Comparison of ENCODE assay signal across 10 cellular contexts in the genomic region with DNA sequence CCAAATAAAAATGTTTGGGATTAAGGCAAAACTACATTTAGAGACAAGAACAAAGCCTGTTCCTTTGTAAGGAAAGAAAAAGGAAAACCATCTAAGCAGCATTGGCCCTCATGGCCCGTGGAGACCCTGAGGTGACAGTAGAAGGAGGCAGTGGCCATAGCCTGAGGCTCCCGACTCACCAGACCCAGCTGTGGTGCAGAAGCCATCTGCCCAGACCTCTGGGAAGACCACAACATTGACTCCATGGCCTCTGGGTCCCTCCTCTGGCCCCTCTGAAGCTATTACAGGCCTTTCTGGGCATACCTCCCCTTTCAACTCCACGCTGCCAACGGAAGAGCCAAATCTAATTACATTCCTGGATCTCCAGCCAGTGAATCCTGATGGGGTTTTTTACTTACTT. TPM values are rescaled to one million over a fixed set of nuclear protein-coding genes. Genes with fewer than 3 reads are reported as not detected.
A peak's percentile ranks its signal among the peaks of the same experiment; 100 is the strongest.
DNase-seq lines count a peak whose midpoint lies in the region; TF ChIP-seq lines count a peak whose summit lies in the region.
"Had no signal": no experiment of that assay in that cellular context is flagged by ENCODE, and none has a peak within 500 bp of the region (broad histone marks: within the 10 kb centered on the region; RNA-seq: fewer than 3 reads in every experiment).

No MANE protein-coding gene starts in this region.

- no peak overlapping the region for H3K27ac ChIP-seq in mesendoderm (ENCODE audit: low read depth, low read length)

- no peaks in the 10 kb centered on the region for H3K9me3 ChIP-seq in Loucy (ENCODE audit: insufficient read depth, low read depth, low read length)

- no peaks in the 10 kb centered on the region for H4K20me1 ChIP-seq in Loucy (ENCODE audit: insufficient read depth, low read length, poor library complexity, severe bottlenecking)

- H3K79me2 ChIP-seq in Loucy (ENCODE audit: insufficient read depth, low read length) (no peaks in the 10 kb centered on the region), mesendoderm (ENCODE audit: control insufficient read depth, insufficient read depth, low read length) (no peaks in the 10 kb centered on the region)

- H3K23ac ChIP-seq in mesendoderm (ENCODE audit: low read length) = no peak overlapping the region

- CTCF ChIA-PET in GM10248 (lab: Yijun Ruan, JAX) = interaction anchor here (0.6 to 2.6 kb wide), 4 partner anchors 24 to 130 kb away, joined by 3 to 11 read pairs (median 4); no protein-coding TSS in a partner anchor

- H2AK5ac ChIP-seq in mesendoderm (ENCODE audit: low read length) = no peak overlapping the region

- H3K4me2 ChIP-seq in Loucy (ENCODE audit: low read depth, low read length, poor library complexity, severe bottlenecking) (no peak overlapping the region), mesendoderm (ENCODE audit: low read length) (no peak overlapping the region)

- H3K79me1 ChIP-seq in mesendoderm (ENCODE audit: low read length) = no peaks in the 10 kb centered on the region

- H3K9ac ChIP-seq in Loucy (ENCODE audit: low read depth, low read length, poor library complexity, severe bottlenecking) = no peak overlapping the region
- no peak overlapping the region for H3K9ac ChIP-seq in mesendoderm (ENCODE audit: low read length)

- no peak overlapping the region for H4K8ac ChIP-seq in mesendoderm (ENCODE audit: low read depth, low read length)

- no peak overlapping the region for H2BK5ac ChIP-seq in mesendoderm (ENCODE audit: low read length)

- H3K27me3 ChIP-seq in Loucy (ENCODE audit: insufficient read depth, low read length, poor library complexity, severe bottlenecking) = no peaks in the 10 kb centered on the region
- H3K27me3 ChIP-seq in mesendoderm (ENCODE audit: insufficient read depth, low read length, poor library complexity) = no peaks in the 10 kb centered on the region

- no peak overlapping the region for H3K4ac ChIP-seq in mesendoderm (ENCODE audit: low read depth, low read length)

- H3K18ac ChIP-seq in mesendoderm (ENCODE audit: low read length) = no peak overlapping the region

- no peak overlapping the region for H3K56ac ChIP-seq in mesendoderm (ENCODE audit: low read length)

- POLR2A ChIA-PET in GM10248 (lab: Yijun Ruan, JAX) = no interaction called here

- no peak overlapping the region for H2AFZ ChIP-seq in Loucy (ENCODE audit: low read length)

- H4K5ac ChIP-seq in mesendoderm (ENCODE audit: low read length) = no peak overlapping the region

- no peak overlapping the region for H3K4me3 ChIP-seq in Loucy (ENCODE audit: low read length, poor library complexity, severe bottlenecking)
- H3K4me3 ChIP-seq in mesendoderm (ENCODE audit: low read length) = no peak overlapping the region

- WGBS in mesendoderm (ENCODE audit: extremely low coverage, insufficient coverage, low lambda C conversion rate) = no CpG with 5 or more reads among the region's 4 CpGs

- no peaks in the 10 kb centered on the region for H3K4me1 ChIP-seq in Loucy (ENCODE audit: insufficient read depth, low read length, poor library complexity, severe bottlenecking)
- no peaks in the 10 kb centered on the region for H3K4me1 ChIP-seq in mesendoderm (ENCODE audit: control insufficient read depth, low read depth, low read length)

- DNase-seq in GM10248 (ENCODE audit: extremely low spot score) = peak; percentile 47
- DNase-seq in UCSD-AML1 (lab: John Stamatoyannopoulos, UW; ENCODE audit: unreplicated experiment) = peak; percentile 40
- DNase-seq in mesendoderm = peak; percentile 55
- no peak for DNase-seq in T-helper 9 cell
- no peak for DNase-seq in HuH-7.5 (ENCODE audit: low spot score)
- DNase-seq in NCI-H2081 (lab: John Stamatoyannopoulos, UW) = no peak
- DNase-seq: CD4-positive, alpha-beta T cell; SHP77 had no signal

- H2BK15ac ChIP-seq in mesendoderm (replicated peaks; ENCODE audit: low read depth) = no peak overlapping the region

- H2BK120ac ChIP-seq in mesendoderm (ENCODE audit: low read depth, low read length) = no peak overlapping the region

- TF ChIP-seq CTCF in GM10248 (IDR thresholded peaks at IDR 0.05; ENCODE audit: control extremely low read depth, extremely low read depth, low read depth, missing control alignments) (peak; percentile 33), Loucy (conservative IDR thresholded peaks at IDR 0.05; ENCODE audit: low read length) (peak; percentile 60)

- H3K9me2 ChIP-seq in Loucy (replicated peaks; ENCODE audit: low read depth, low read length) = no peaks in the 10 kb centered on the region

- H3K36me3 ChIP-seq in Loucy (ENCODE audit: insufficient read depth, low read length) (no peaks in the 10 kb centered on the region), mesendoderm (ENCODE audit: control insufficient read depth, insufficient read depth, low read length) (no peaks in the 10 kb centered on the region)

- no peaks in the 10 kb centered on the region for H3F3A ChIP-seq in Loucy (ENCODE audit: low read depth)

RNA-seq across cellular contexts. Expression of a gene that starts 6.4 kb away (rescaled TPM):
- polyA plus RNA-seq in mesendoderm (2013, experiment 1 of 2) = 0.08 TPM
- 0.06 TPM for polyA plus RNA-seq in mesendoderm (2013, experiment 2 of 2)
- polyA plus RNA-seq: IgD-negative memory B cell had no signal

RNA-seq across cellular contexts. Expression of a gene that starts 32.6 kb away (rescaled TPM):
- polyA plus RNA-seq in mesendoderm (2013, experiment 1 of 2) = 0.14 TPM
- 0.18 TPM for polyA plus RNA-seq in mesendoderm (2013, experiment 2 of 2)
- polyA plus RNA-seq: IgD-negative memory B cell had no signal

RNA-seq across cellular contexts. Expression of a gene that starts 44.1 kb away (rescaled TPM):
- 4.8 TPM for polyA plus RNA-seq in mesendoderm (2013, experiment 1 of 2)
- 4.9 TPM for polyA plus RNA-seq in mesendoderm (2013, experiment 2 of 2)

Comparison
In these comparisons a context has a peak if more than half of its experiments do, and no peak if none do; other contexts are left out.
1. DNase-seq: peak in GM10248 (single experiment), UCSD-AML1 (single experiment) and mesendoderm (single experiment); none in T-helper 9 cell (single experiment), HuH-7.5 (single experiment) and NCI-H2081 (0 of 2).